Comparison of ENCODE assay signal across 1 cellular context in the genomic region with DNA sequence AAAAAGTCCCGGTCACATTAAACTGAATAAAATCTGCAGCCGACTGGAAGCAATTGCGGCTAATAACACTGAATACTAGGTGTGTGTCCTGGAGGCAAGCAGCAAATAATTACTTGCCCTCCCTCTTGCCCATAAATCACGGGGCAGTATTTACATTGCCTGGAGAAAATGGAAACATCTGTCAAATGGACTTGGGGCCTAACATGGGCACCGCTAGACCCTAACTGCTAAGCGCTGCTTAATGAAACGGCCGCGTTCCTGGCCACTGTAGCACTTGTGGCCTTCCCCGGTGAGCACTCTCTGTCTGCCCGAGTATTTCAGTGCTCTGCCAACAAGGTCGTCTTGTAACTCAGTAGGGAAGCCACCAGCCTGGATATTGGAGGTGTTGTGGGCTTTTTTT.
TF ChIP-seq lines count a peak whose summit lies in the region.

No MANE protein-coding gene starts in this region.

TF ChIP-seq in H1, 55 proteins besides CTCF, POLR2A, EP300 and RAD21:
- no peak for TF ChIP-seq GTF2F1 (IDR thresholded peaks at IDR 0.05; ENCODE audit: borderline replicate concordance, low read depth, low read length)
